ENCODE assay signal across 25 cellular contexts in genomic region chr12:127774828-127775227, GRCh38.
"Had no signal": no experiment of that assay in that cellular context is flagged by ENCODE, and none has a peak within 500 bp of the region (broad histone marks: within the 10 kb centered on the region; RNA-seq: fewer than 3 reads in every experiment).

No MANE protein-coding gene starts in this region.

- H3K36me3 ChIP-seq: cardiac muscle cell, gastrocnemius medialis, neutrophil, ovary, right lobe of liver, stomach, tibial artery had no signal

- H3K9me3 ChIP-seq: body of pancreas, gastrocnemius medialis, neutrophil, ovary, right lobe of liver, stomach, tibial artery had no signal

- H3K9me3 Mint-ChIP-seq: endodermal cell, nephron had no signal

- H3K27me3 ChIP-seq: body of pancreas, cardiac muscle cell, gastrocnemius medialis, neutrophil, ovary, right lobe of liver, stomach, tibial artery had no signal

- H3K4me3 ChIP-seq: body of pancreas, cardiac muscle cell, gastrocnemius medialis, ovary, right lobe of liver, smooth muscle cell, stomach, tibial artery had no signal

- H3K27ac Mint-ChIP-seq: activated CD4-positive, alpha-beta T cell treated with anti-CD3 and anti-CD28 coated beads for 36 hours; activated T-cell treated with anti-CD3 and anti-CD28 coated beads, Interleukin-2, amount 50 U/mL, for 72 hours; endodermal cell; nephron; progenitor cell of endocrine pancreas; stimulated activated naive B cell treated with anti-CD40 and anti-IgM and Interleukin-4, amounts not matched to agents 10 μg/mL and 1 μg/mL and 100 μg/mL, for 72 hours; T-helper 2 cell treated with Interferon-gamma antibody and Interleukin-4, amounts not matched to agents 5 μg/mL and 100 μg/mL, for 36 hours had no signal

- H3K4me1 ChIP-seq: body of pancreas, gastrocnemius medialis, right lobe of liver, stomach, tibial artery had no signal

- H3K4me1 Mint-ChIP-seq: activated CD4-positive, alpha-beta T cell treated with anti-CD3 and anti-CD28 coated beads for 36 hours; nephron; stimulated activated naive B cell treated with anti-CD40 and anti-IgM and Interleukin-4, amounts not matched to agents 10 μg/mL and 1 μg/mL and 100 μg/mL, for 72 hours had no signal

- DNase-seq: activated CD4-positive, alpha-beta T cell treated with anti-CD3 and anti-CD28 coated beads for 36 hours; activated CD4-positive, CD25-positive, alpha-beta regulatory T cell; activated naive CD4-positive, alpha-beta T cell; activated T-cell treated with anti-CD3 and anti-CD28 coated beads for 4 hours; activated T-cell treated with anti-CD3 and anti-CD28 coated beads, Interleukin-2, amount 50 U/mL, for 72 hours; body of pancreas; endodermal cell; gastrocnemius medialis; glutamatergic neuron; hippocampal formation; left colon; mammary epithelial cell; right lobe of liver; stimulated activated CD4-positive, alpha-beta T cell treated with anti-CD3 and anti-CD28 coated beads, Interleukin-1b, Interleukin-23, amount 100 ng/mL, for 48 hours; stimulated activated naive B cell treated with anti-CD40 and anti-IgM and Interleukin-4, amounts not matched to agents 10 μg/mL and 1 μg/mL and 100 μg/mL, for 72 hours; stomach; T-helper 1 cell; tibial artery had no signal

- H3K27me3 Mint-ChIP-seq: activated CD4-positive, alpha-beta T cell treated with anti-CD3 and anti-CD28 coated beads for 36 hours; stimulated activated naive B cell treated with anti-CD40 and anti-IgM and Interleukin-4, amounts not matched to agents 10 μg/mL and 1 μg/mL and 100 μg/mL, for 72 hours had no signal

- H3K4me3 Mint-ChIP-seq: activated CD4-positive, alpha-beta T cell treated with anti-CD3 and anti-CD28 coated beads for 36 hours; activated T-cell treated with anti-CD3 and anti-CD28 coated beads, Interleukin-2, amount 50 U/mL, for 72 hours; endodermal cell; nephron; stimulated activated naive B cell treated with anti-CD40 and anti-IgM and Interleukin-4, amounts not matched to agents 10 μg/mL and 1 μg/mL and 100 μg/mL, for 72 hours; T-helper 2 cell treated with Interferon-gamma antibody and Interleukin-4, amounts not matched to agents 5 μg/mL and 100 μg/mL, for 36 hours had no signal
